Comparison of ENCODE assay signal across 8 cellular contexts in genomic region chr2:140586379-140586778, GRCh38.
DNase-seq lines count a peak whose midpoint lies in the region; ATAC-seq and TF ChIP-seq lines count a peak whose summit lies in the region.

No MANE protein-coding gene starts in this region.

- ATAC-seq in HG02759 (IDR thresholded peaks at IDR 0.05; ENCODE audit: unreplicated experiment): peak; percentile 90

- H3K4me3 ChIP-seq in epithelial cell of proximal tubule (ENCODE audit: low read depth, low read length): no peak overlapping the region

- peak; percentile 7 for DNase-seq in NCI-H1694 (lab: John Stamatoyannopoulos, UW)
- no peak for DNase-seq in NCI-H1694 treated with DMSO at 0.1 percent for 48 hours (lab: John Stamatoyannopoulos, UW)
- peak; percentile 60 for DNase-seq in NAMALWA (ENCODE audit: low spot score)
- no peak for DNase-seq in epithelial cell of proximal tubule (ENCODE audit: low read depth)
- no peak for DNase-seq in activated gamma-delta T cell (lab: John Stamatoyannopoulos, UW)
- no peak for DNase-seq in DMS153 (lab: John Stamatoyannopoulos, UW)
- no peak for DNase-seq in activated naive CD4-positive, alpha-beta T cell treated with anti-CD3 and anti-CD28 coated beads, Interleukin-2, amount 50 U/mL, for 16 hours

- TF ChIP-seq CTCF in epithelial cell of proximal tubule (conservative IDR thresholded peaks at IDR 0.05; ENCODE audit: low read depth, low read length): peak; percentile 72

Comparison
In these comparisons a context has a peak if more than half of its experiments do, and no peak if none do; other contexts are left out.
1. DNase-seq: peak in NCI-H1694 (single experiment) and NAMALWA (single experiment); none in NCI-H1694 treated with DMSO at 0.1 percent for 48 hours (single experiment), epithelial cell of proximal tubule (single experiment), activated gamma-delta T cell (single experiment), DMS153 (single experiment) and activated naive CD4-positive, alpha-beta T cell treated with anti-CD3 and anti-CD28 coated beads, Interleukin-2, amount 50 U/mL, for 16 hours (single experiment).